Comparison of ENCODE assay signal across 1 cellular context in genomic region chr16:69839240-69839688, GRCh38.
TF ChIP-seq lines count a peak whose summit lies in the region.

No MANE protein-coding gene starts in this region.

TF ChIP-seq in HepG2, 621 proteins besides CTCF, POLR2A, EP300 and RAD21 (continued from another document and continues in another):
- TF ChIP-seq ZNF652 (CRISPR knock-in tag; IDR thresholded peaks at IDR 0.05; ENCODE audit: borderline replicate concordance, low read depth) (peak; percentile 23; the same call in 1 of the 2 replicates), SRSF1 (optimal IDR thresholded peaks at IDR 0.05; ENCODE audit: low read depth, low read length) (no peak), ZSCAN25 (CRISPR knock-in tag; IDR thresholded peaks at IDR 0.05) (0 out of 2 replicates have a peak, but pooled peaks have one; percentile 26), ZNF879 (CRISPR knock-in tag; IDR thresholded peaks at IDR 0.05) (no peak), RBM22 (optimal IDR thresholded peaks at IDR 0.05; ENCODE audit: low read length) (no peak), PRMT3 (CRISPR knock-in tag; IDR thresholded peaks at IDR 0.05; ENCODE audit: borderline replicate concordance, low read depth) (no peak), HINFP (CRISPR knock-in tag; IDR thresholded peaks at IDR 0.05; ENCODE audit: low read depth) (peak; percentile 43), NR3C1 (CRISPR knock-in tag; IDR thresholded peaks at IDR 0.05) (no peak), DBP (CRISPR knock-in tag; IDR thresholded peaks at IDR 0.05; ENCODE audit: not compliant biosample characterization) (peak; percentile 83), ZMYM3 (CRISPR knock-in tag; IDR thresholded peaks at IDR 0.05) (peak; percentile 61), HNRNPL (IDR thresholded peaks at IDR 0.05; ENCODE audit: low read depth, low read length) (no peak), MED13 (CRISPR knock-in tag; IDR thresholded peaks at IDR 0.05) (no peak), SMAD9 (CRISPR knock-in tag; IDR thresholded peaks at IDR 0.05) (no peak), MYC (CRISPR knock-in tag; IDR thresholded peaks at IDR 0.05; ENCODE audit: borderline replicate concordance) (no peak), CREB3 (CRISPR knock-in tag; IDR thresholded peaks at IDR 0.05) (no peak), MEIS2 (CRISPR knock-in tag; IDR thresholded peaks at IDR 0.05) (peak; percentile 53; the same call in 1 of the 2 replicates), SMARCC2 (IDR thresholded peaks at IDR 0.05) (no peak), JUNB (CRISPR knock-in tag; IDR thresholded peaks at IDR 0.05; ENCODE audit: borderline replicate concordance) (no peak), AHR (CRISPR knock-in tag; IDR thresholded peaks at IDR 0.05) (no peak), ZNF275 (CRISPR knock-in tag; IDR thresholded peaks at IDR 0.05; ENCODE audit: borderline replicate concordance) (no peak), ZNF589 (CRISPR knock-in tag; conservative IDR thresholded peaks at IDR 0.05) (no peak), SOX6 (IDR thresholded peaks at IDR 0.05) (no peak), SOX6 (CRISPR knock-in tag; IDR thresholded peaks at IDR 0.05) (peak; percentile 12; the same call in 1 of the 2 replicates), IRX3 (CRISPR knock-in tag; IDR thresholded peaks at IDR 0.05; ENCODE audit: borderline replicate concordance, low read depth) (no peak), THYN1 (CRISPR knock-in tag; IDR thresholded peaks at IDR 0.05; ENCODE audit: borderline replicate concordance, low read depth) (no peak), ZNF446 (CRISPR knock-in tag; IDR thresholded peaks at IDR 0.05) (no peak), PRPF4 (IDR thresholded peaks at IDR 0.05; ENCODE audit: low read depth, low read length, poor library complexity, severe bottlenecking) (no peak), RCOR2 (CRISPR knock-in tag; IDR thresholded peaks at IDR 0.05) (peak; percentile 24; the same call in 1 of the 2 replicates), AGO2 (optimal IDR thresholded peaks at IDR 0.05; ENCODE audit: low read depth, low read length) (no peak), HNF1B (CRISPR knock-in tag; IDR thresholded peaks at IDR 0.05) (peak; percentile 88), PATZ1 (CRISPR knock-in tag; IDR thresholded peaks at IDR 0.05) (peak; percentile 24; the same call in 1 of the 2 replicates), FOXM1 (CRISPR knock-in tag; IDR thresholded peaks at IDR 0.05) (no peak), SALL1 (CRISPR knock-in tag; IDR thresholded peaks at IDR 0.05) (peak; percentile 81), DPF2 (CRISPR knock-in tag; IDR thresholded peaks at IDR 0.05; ENCODE audit: borderline replicate concordance, low read depth) (0 out of 2 replicates have a peak, but pooled peaks have one; percentile 16), HOXA5 (CRISPR knock-in tag; IDR thresholded peaks at IDR 0.05) (no peak), TERF1 (CRISPR knock-in tag; IDR thresholded peaks at IDR 0.05) (no peak), MZF1 (CRISPR knock-in tag; IDR thresholded peaks at IDR 0.05; ENCODE audit: borderline replicate concordance) (no peak), GATAD2A (CRISPR knock-in tag; IDR thresholded peaks at IDR 0.05) (peak; percentile 71), SKI (IDR thresholded peaks at IDR 0.05; ENCODE audit: partially characterized antibody) (peak; percentile 77), IRF2 (CRISPR knock-in tag; IDR thresholded peaks at IDR 0.05) (peak; percentile 78), REPIN1 (CRISPR knock-in tag; IDR thresholded peaks at IDR 0.05; ENCODE audit: borderline replicate concordance, low read depth) (peak; percentile 48; the same call in 1 of the 2 replicates), ZSCAN20 (CRISPR knock-in tag; IDR thresholded peaks at IDR 0.05; ENCODE audit: borderline replicate concordance) (0 out of 2 replicates have a peak, but pooled peaks have one; percentile 28), CENPT (CRISPR knock-in tag; IDR thresholded peaks at IDR 0.05; ENCODE audit: low read depth) (no peak), BORCS8-MEF2B (CRISPR knock-in tag; IDR thresholded peaks at IDR 0.05) (no peak), SIX1 (CRISPR knock-in tag; IDR thresholded peaks at IDR 0.05; ENCODE audit: borderline replicate concordance) (no peak), POLR2AphosphoS2 (IDR thresholded peaks at IDR 0.05; ENCODE audit: low read depth, low read length) (no peak), HNF1A (IDR thresholded peaks at IDR 0.05; ENCODE audit: low read depth) (peak; percentile 83), HNF1A (CRISPR knock-in tag; IDR thresholded peaks at IDR 0.05; ENCODE audit: borderline replicate concordance) (peak; percentile 88), U2AF1 (optimal IDR thresholded peaks at IDR 0.05; ENCODE audit: low read depth, low read length) (peak; percentile 13), HMG20A (CRISPR knock-in tag; IDR thresholded peaks at IDR 0.05; ENCODE audit: borderline replicate concordance) (peak; percentile 51; the same call in 1 of the 2 replicates), ATAD3A (CRISPR knock-in tag; IDR thresholded peaks at IDR 0.05) (no peak), NCOA1 (CRISPR knock-in tag; IDR thresholded peaks at IDR 0.05) (no peak), ZNF619 (CRISPR knock-in tag; IDR thresholded peaks at IDR 0.05) (no peak), TBL1XR1 (IDR thresholded peaks at IDR 0.05; ENCODE audit: borderline replicate concordance, low read length, partially characterized antibody) (peak; percentile 60), SMAD1 (CRISPR knock-in tag; IDR thresholded peaks at IDR 0.05; ENCODE audit: borderline replicate concordance, low read depth) (no peak), POGK (CRISPR knock-in tag; conservative IDR thresholded peaks at IDR 0.05) (no peak), IKZF4 (CRISPR knock-in tag; IDR thresholded peaks at IDR 0.05; ENCODE audit: borderline replicate concordance, low read depth, not compliant biosample characterization) (no peak)
